11 cellular contexts compared by ENCODE assay signal in genomic region chr9:5838884-5839571, GRCh38. TPM values are rescaled to one million over a fixed set of nuclear protein-coding genes. Genes with fewer than 3 reads are reported as not detected.
A peak's percentile ranks its signal among the peaks of the same experiment; 100 is the strongest.
DNase-seq lines count a peak whose midpoint lies in the region; ATAC-seq, FAIRE-seq and TF ChIP-seq lines count a peak whose summit lies in the region.
"Had no signal": no experiment of that assay in that cellular context is flagged by ENCODE, and none has a peak within 500 bp of the region (broad histone marks: within the 10 kb centered on the region; RNA-seq: fewer than 3 reads in every experiment).

No MANE protein-coding gene starts in this region.

- H2AFZ ChIP-seq in SK-N-SH (ENCODE audit: low read depth), result no peak overlapping the region

- FAIRE-seq in urothelium cell line (lab: Jason Lieb, UNC), result no peak

- WGBS in SK-N-SH (ENCODE audit: low lambda C conversion rate), result 36% methylated on average over 2 of the region's 2 CpGs

- no peaks in the 10 kb centered on the region for H3F3A ChIP-seq in SK-N-SH (replicated peaks; ENCODE audit: insufficient read depth)

- H4K20me1 ChIP-seq in SK-N-SH (ENCODE audit: insufficient read depth), result no peaks in the 10 kb centered on the region

- DNase-seq in Right ventricle myocardium inferior (ENCODE audit: missing footprints) (no peak), right atrium auricular region (ENCODE audit: low spot score) (no peak), SK-N-SH (no peak), left ventricle myocardium superior (no peak), urothelium cell line (ENCODE audit: low spot score) (peak; percentile 67), NCI-H526 treated with DMSO at 0.1 percent for 48 hours (lab: John Stamatoyannopoulos, UW) (no peak)
- DNase-seq: NCI-H82 had no signal

- H3K9me3 ChIP-seq in right atrium auricular region (no peaks in the 10 kb centered on the region), SK-N-SH (no peaks in the 10 kb centered on the region)

- H3K27ac ChIP-seq in right atrium auricular region, result no peak overlapping the region
- no peak overlapping the region for H3K27ac ChIP-seq in SK-N-SH (ENCODE audit: low read depth in 2 of 2, low read length in 1 of 2)

- H3K36me3 ChIP-seq in right atrium auricular region (no peaks in the 10 kb centered on the region), SK-N-SH (replicated peaks in 1 of 2; ENCODE audit: control insufficient read depth in 1 of 2, insufficient read depth in 2 of 2, low read length in 1 of 2) (no peaks in the 10 kb centered on the region)

- no peak for TF ChIP-seq EP300 in SK-N-SH (IDR thresholded peaks at IDR 0.05; ENCODE audit: borderline replicate concordance in 1 of 2, low read depth in 1 of 2, low read length in 1 of 2)

- no peaks in the 10 kb centered on the region for H3K79me2 ChIP-seq in SK-N-SH (ENCODE audit: insufficient read depth)

- peak overlapping the region; percentile 42; the same call in 1 of the 2 replicates for H3K4me2 ChIP-seq in SK-N-SH

- H3K4me1 ChIP-seq in right atrium auricular region (peaks cover 0 to under 1% of the 10 kb centered on the region in 2 donors), SK-N-SH (ENCODE audit: control insufficient read depth in 1 of 2, insufficient read depth in 2 of 2, low read depth in 1 of 2, low read length in 1 of 2) (peaks cover 3 to 4% of the 10 kb centered on the region in 2 experiments; a peak in 2 of 4 replicates)

- CTCF ChIA-PET in SK-N-SH (lab: Yijun Ruan, JAX), result no interaction called here

- no peaks in the 10 kb centered on the region for H3K9me2 ChIP-seq in SK-N-SH

- H3K27me3 ChIP-seq in right atrium auricular region (no peaks in the 10 kb centered on the region), SK-N-SH (ENCODE audit: insufficient read depth) (no peaks in the 10 kb centered on the region)

- TF ChIP-seq CTCF in right atrium auricular region (IDR thresholded peaks at IDR 0.05) (no peak), SK-N-SH (IDR thresholded peaks at IDR 0.05) (no peak)

- no peak overlapping the region for H3K4me3 ChIP-seq in right atrium auricular region
- H3K4me3 ChIP-seq in SK-N-SH (ENCODE audit: low read depth in 2 of 2, low read length in 1 of 2), result no peak overlapping the region

- TF ChIP-seq RAD21 in SK-N-SH (IDR thresholded peaks at IDR 0.05; ENCODE audit: low read length), result no peak

- H3K9ac ChIP-seq in SK-N-SH, result no peak overlapping the region

- ATAC-seq in Right ventricle myocardium inferior (peak; percentile 23), left ventricle myocardium superior (peak; percentile 79), GM18519 (IDR thresholded peaks at IDR 0.05; ENCODE audit: low FRiP score, unreplicated experiment) (no peak), GM18502 (IDR thresholded peaks at IDR 0.05; ENCODE audit: poor library complexity, unreplicated experiment) (no peak)
- ATAC-seq: activated T-cell treated with anti-CD3 and anti-CD28 coated beads, Interleukin-2, amount 50 U/mL, for 72 hours had no signal

- POLR2A ChIA-PET in SK-N-SH (lab: Yijun Ruan, JAX), result no interaction called here

- intact Hi-C loops in Right ventricle myocardium inferior (cut with DNase I), result no loop called here
- intact Hi-C loops in left ventricle myocardium superior (cut with micrococcal nuclease), result no loop called here

TF ChIP-seq in SK-N-SH, 30 proteins besides CTCF, POLR2A, EP300 and RAD21:
- TF ChIP-seq TEAD4 (IDR thresholded peaks at IDR 0.05; ENCODE audit: borderline replicate concordance, insufficient read depth), result no peak
- no peak for TF ChIP-seq ELF1 (IDR thresholded peaks at IDR 0.05)
- TF ChIP-seq EZH2phosphoT487 (IDR thresholded peaks at IDR 0.05; ENCODE audit: borderline replicate concordance, low read depth), result no peak
- TF ChIP-seq GATA2 (CRISPR knock-in tag; IDR thresholded peaks at IDR 0.05), result no peak
- TF ChIP-seq GABPA (IDR thresholded peaks at IDR 0.05; ENCODE audit: low read depth), result no peak
- no peak for TF ChIP-seq IRF3 (IDR thresholded peaks at IDR 0.05; ENCODE audit: low read depth, low read length)
- no peak for TF ChIP-seq MXI1 (IDR thresholded peaks at IDR 0.05; ENCODE audit: low read depth, low read length)
- TF ChIP-seq JUND (IDR thresholded peaks at IDR 0.05), result peak; percentile 34; the same call in 1 of the 2 replicates
- no peak for TF ChIP-seq NFIC (IDR thresholded peaks at IDR 0.05; ENCODE audit: borderline replicate concordance)
- TF ChIP-seq FOSL2 (IDR thresholded peaks at IDR 0.05; ENCODE audit: borderline replicate concordance, low read depth), result peak; percentile 60; the same call in 1 of the 2 replicates
- TF ChIP-seq SMC3 (IDR thresholded peaks at IDR 0.05; ENCODE audit: low read depth, low read length), result no peak
- no peak for TF ChIP-seq PBX3 (IDR thresholded peaks at IDR 0.05)

RNA-seq across cellular contexts. Expression of gene ERMP1, which starts 6.1 kb away (rescaled TPM):
- 19.9 TPM for total RNA-seq in Right ventricle myocardium inferior
- 10 to 100 TPM; 10.8 to 27.8 TPM for total RNA-seq in right atrium auricular region
- polyA plus RNA-seq in SK-N-SH (2012; rRNA removed), result 5.9 and 6.4 TPM in 2 replicates
- 7.3 and 7.9 TPM in 2 replicates for polyA plus RNA-seq in SK-N-SH (2012; cell fraction: cytosol; rRNA removed)
- 5.6 and 6.4 TPM in 2 replicates for polyA plus RNA-seq in SK-N-SH (2012; cell fraction: nucleus; rRNA removed)
- 26.3 TPM for total RNA-seq in left ventricle myocardium superior

RNA-seq across cellular contexts. Expression of gene MLANA, which starts 51.7 kb away (rescaled TPM):
- total RNA-seq in Right ventricle myocardium inferior, result not detected
- total RNA-seq in right atrium auricular region, result not detected
- not detected in 2 replicates for polyA plus RNA-seq in SK-N-SH (2012; rRNA removed)
- polyA plus RNA-seq in SK-N-SH (2012; cell fraction: cytosol; rRNA removed), result not detected in 2 replicates
- polyA plus RNA-seq in SK-N-SH (2012; cell fraction: nucleus; rRNA removed), result not detected in 2 replicates
- not detected for total RNA-seq in left ventricle myocardium superior
- total RNA-seq: activated T-cell treated with anti-CD3 and anti-CD28 coated beads, Interleukin-2, amount 50 U/mL, for 72 hours had no signal
- polyA plus RNA-seq: CD14-positive monocyte had no signal

Comparison
In these comparisons a context has a peak if more than half of its experiments do, and no peak if none do; other contexts are left out.
1. ATAC-seq: peak in Right ventricle myocardium inferior (single experiment) and left ventricle myocardium superior (single experiment); none in GM18519 (single experiment) and GM18502 (single experiment).